In genomic region chrX:9465380-9466114, GRCh38 we compare ENCODE assay signal across 8 cellular contexts. TPM values are rescaled to one million over a fixed set of nuclear protein-coding genes. Genes with fewer than 3 reads are reported as not detected.
DNase-seq lines count a peak whose midpoint lies in the region; ATAC-seq and TF ChIP-seq lines count a peak whose summit lies in the region.

No MANE protein-coding gene starts in this region.

- intact Hi-C loops in heart right ventricle (cut with DNase I) (loop anchor here in 6 of 10 donors (2.0 to 10.0 kb wide), 6 partner anchors 69 to 209 kb away; no protein-coding TSS in a partner anchor), sigmoid colon (cut with DNase I) (loop anchor here (2.0 to 10.0 kb wide), 5 partner anchors 67 to 213 kb away; no protein-coding TSS in a partner anchor)

- TF ChIP-seq CTCF in BE2C (IDR thresholded peaks at IDR 0.05; ENCODE audit: low read depth, low read length) (no peak), heart right ventricle (IDR thresholded peaks at IDR 0.05) (no peak), sigmoid colon (IDR thresholded peaks at IDR 0.05) (no peak)

- no peaks in the 10 kb centered on the region for H3K27me3 ChIP-seq in BE2C
- H3K27me3 ChIP-seq in heart right ventricle = peaks cover 0 to 82% (median 0%) of the 10 kb centered on the region in 7 donors
- H3K27me3 ChIP-seq in sigmoid colon = no peaks in the 10 kb centered on the region

- peak overlapping the region; percentile 72 for H3K4me3 ChIP-seq in BE2C (ENCODE audit: low read depth, low read length)
- peak overlapping the region; percentile 44 to 77 (median 71) for H3K4me3 ChIP-seq in heart right ventricle
- peak overlapping the region; percentile 53 to 72 (median 68) for H3K4me3 ChIP-seq in sigmoid colon

- WGBS in heart right ventricle, 2 donors = 0 to 1% methylated on average over 35 to 85 of the region's 87 CpGs
- WGBS in sigmoid colon, 2 donors = 0% methylated on average over 87 of the region's 87 CpGs

- H3K4me1 ChIP-seq in BE2C (0 out of 2 replicates have a peak, but pooled peaks cover 4% of the 10 kb centered on the region), heart right ventricle (peaks cover 0 to 46% (median 14%) of the 10 kb centered on the region in 9 donors), sigmoid colon (peaks cover 0 to 41% (median 20%) of the 10 kb centered on the region in 4 donors)

- ATAC-seq in GM21390 (IDR thresholded peaks at IDR 0.05; ENCODE audit: unreplicated experiment) (peak; percentile 19), heart right ventricle (peak in 5 of 8 donors; percentile 1 to 23 (median 5))

- no peaks in the 10 kb centered on the region for H3K9me3 ChIP-seq in BE2C
- no peaks in the 10 kb centered on the region for H3K9me3 ChIP-seq in heart right ventricle
- H3K9me3 ChIP-seq in sigmoid colon = no peaks in the 10 kb centered on the region

- TF ChIP-seq POLR2A in sigmoid colon (IDR thresholded peaks at IDR 0.05) = no peak

- H3K36me3 ChIP-seq in BE2C (no peaks in the 10 kb centered on the region; the same call in 1 of the 2 replicates), heart right ventricle (no peaks in the 10 kb centered on the region), sigmoid colon (no peaks in the 10 kb centered on the region)

- TF ChIP-seq EP300 in sigmoid colon (IDR thresholded peaks at IDR 0.05) = no peak

- DNase-seq in BE2C = peak; percentile 9
- DNase-seq in NCI-H748 (lab: John Stamatoyannopoulos, UW; ENCODE audit: unreplicated experiment) = peak; percentile 47
- DNase-seq in activated gamma-delta T cell treated with Interleukin-2 at 50 U/mL for 16 hours = peak; percentile 16
- peak; percentile 6 to 22 for DNase-seq in heart right ventricle
- DNase-seq in sigmoid colon = no peak
- no peak for DNase-seq in NCI-H1105 treated with DMSO at 0.1 percent for 48 hours (lab: John Stamatoyannopoulos, UW)
- no peak for DNase-seq in NCI-H774 (lab: John Stamatoyannopoulos, UW)

- H3K27ac ChIP-seq in heart right ventricle (peak overlapping the region; percentile 52 to 84 (median 76)), sigmoid colon (peak overlapping the region; percentile 83 to 92 (median 86))

RNA-seq across cellular contexts. Expression of gene TBL1X, which starts 0.7 kb away (rescaled TPM):
- 14.1 TPM for polyA plus RNA-seq in BE2C (2012; ENCODE audit: insufficient read depth, insufficient read length, low read depth)
- total RNA-seq in heart right ventricle (10 to 100 TPM in 5 of 10 donors, 1 to 10 TPM in 5; 6.5 to 14.1 (median 10.2) TPM), sigmoid colon (10 to 100 TPM; 16.1 to 25.8 (median 19.5) TPM)
- polyA plus RNA-seq in heart right ventricle (1 to 10 TPM; 1.8 to 3.6 TPM), sigmoid colon (10 to 100 TPM in 1 of 3 donors, 1 to 10 TPM in 2; 6.5 to 10.8 (median 8.7) TPM)

Comparison
In these comparisons a context has a peak if more than half of its experiments do, and no peak if none do; other contexts are left out.
1. DNase-seq: peak in BE2C (single experiment), NCI-H748 (single experiment), activated gamma-delta T cell treated with Interleukin-2 at 50 U/mL for 16 hours (single experiment) and heart right ventricle (2 of 2); none in sigmoid colon (single experiment), NCI-H1105 treated with DMSO at 0.1 percent for 48 hours (single experiment) and NCI-H774 (single experiment).
2. Peak in every context shown above with its lines, with median percentiles within 50 percentile points of each other: H3K4me3 ChIP-seq.